Comparison of ENCODE assay signal across 12 cellular contexts in the genomic region with DNA sequence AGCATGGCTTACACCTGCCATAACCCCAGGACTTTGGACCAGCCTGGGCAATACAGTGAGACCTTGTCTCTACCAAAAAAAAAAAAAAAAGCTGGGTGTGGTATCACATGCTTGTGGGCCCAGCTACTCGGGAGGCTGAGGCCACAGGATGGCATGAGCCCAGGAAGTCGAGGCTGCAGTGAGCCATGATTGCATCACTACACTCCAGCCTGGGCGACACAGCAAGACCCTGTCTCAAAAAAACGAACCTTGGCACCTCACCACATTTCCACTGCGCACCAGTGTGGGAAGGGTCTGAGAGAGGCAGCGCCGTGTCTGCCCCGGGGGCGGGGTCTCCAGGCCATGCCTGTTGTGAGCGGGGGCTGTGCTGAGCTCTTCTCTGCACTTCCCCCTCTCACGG. TPM values are rescaled to one million over a fixed set of nuclear protein-coding genes. Genes with fewer than 3 reads are reported as not detected.
A peak's percentile ranks its signal among the peaks of the same experiment; 100 is the strongest.
DNase-seq lines count a peak whose midpoint lies in the region; ATAC-seq and TF ChIP-seq lines count a peak whose summit lies in the region.
"Had no signal": no experiment of that assay in that cellular context is flagged by ENCODE, and none has a peak within 500 bp of the region (broad histone marks: within the 10 kb centered on the region; RNA-seq: fewer than 3 reads in every experiment).

No MANE protein-coding gene starts in this region.

- no peak for ATAC-seq in CD4-positive, CD25-positive, alpha-beta regulatory T cell (ENCODE audit: low read depth in 2 of 2)
- no peak for ATAC-seq in activated CD8-positive, alpha-beta T cell treated with anti-CD3 and anti-CD28 coated beads for 36 hours
- ATAC-seq in mucosa of descending colon (peak; percentile 50), HG03354 (IDR thresholded peaks at IDR 0.05; ENCODE audit: poor library complexity, severe bottlenecking, unreplicated experiment) (no peak)

- H3K9me3 ChIP-seq in CD4-positive, CD25-positive, alpha-beta regulatory T cell (ENCODE audit: control insufficient read depth in 2 of 2, low read length in 2 of 2), result no peaks in the 10 kb centered on the region
- no peaks in the 10 kb centered on the region for H3K9me3 ChIP-seq in GM23248 (ENCODE audit: low read depth)
- no peaks in the 10 kb centered on the region for H3K9me3 ChIP-seq in mucosa of descending colon
- H3K9me3 ChIP-seq: left ventricle myocardium inferior had no signal

- CTCF ChIA-PET in activated CD8-positive, alpha-beta T cell treated with anti-CD3 and anti-CD28 coated beads for 36 hours (lab: Charles Lee), result interaction anchor here (0.9 to 1.0 kb wide), 2 partner anchors 12 to 116 kb away, joined by 3 to 4 read pairs; no protein-coding TSS in a partner anchor

- WGBS in GM23248 (ENCODE audit: low coverage in 1 of 2, low lambda C conversion rate in 2 of 2, missing lambda C conversion rate in 2 of 2), 2 experiments, result 57 to 61% methylated on average over 11 of the region's 11 CpGs
- 61 to 70% methylated on average over 10 to 11 of the region's 11 CpGs for WGBS in lower leg skin, 2 donors

- H3K36me3 Mint-ChIP-seq in CD4-positive, CD25-positive, alpha-beta regulatory T cell, result peaks cover 23% of the 10 kb centered on the region
- H3K36me3 Mint-ChIP-seq in activated CD8-positive, alpha-beta T cell treated with anti-CD3 and anti-CD28 coated beads for 36 hours (ENCODE audit: low read depth), result peaks cover 55% of the 10 kb centered on the region

- H3K9ac ChIP-seq in GM23248, result no peak overlapping the region

- TF ChIP-seq POLR2A in lower leg skin (IDR thresholded peaks at IDR 0.05), result no peak

- H3K9me3 Mint-ChIP-seq in CD4-positive, CD25-positive, alpha-beta regulatory T cell, result no peaks in the 10 kb centered on the region
- no peaks in the 10 kb centered on the region for H3K9me3 Mint-ChIP-seq in activated CD8-positive, alpha-beta T cell treated with anti-CD3 and anti-CD28 coated beads for 36 hours
- H3K9me3 Mint-ChIP-seq: activated naive CD4-positive, alpha-beta T cell treated with anti-CD3 and anti-CD28 coated beads, Interleukin-2, amount 50 U/mL, for 72 hours had no signal

- POLR2A ChIA-PET in activated CD8-positive, alpha-beta T cell treated with anti-CD3 and anti-CD28 coated beads for 36 hours (lab: Charles Lee), result interaction anchor here (0.8 to 1.2 kb wide), 3 partner anchors 14 to 16 kb away, joined by 3 to 5 read pairs (median 3); no protein-coding TSS in a partner anchor

- intact Hi-C loops in activated CD8-positive, alpha-beta T cell treated with anti-CD3 and anti-CD28 coated beads for 36 hours (cut with micrococcal nuclease), result loop anchor here (10.0 kb wide), 2 partner anchors 75 to 155 kb away; no protein-coding TSS in a partner anchor
- intact Hi-C loops in mucosa of descending colon (cut with DNase I, micrococcal nuclease), result no loop called here
- intact Hi-C loops in lower leg skin (cut with DNase I; ENCODE audit: low total_unique reads), result no loop called here

- peak in 1 of 3 donors; percentile 47 for DNase-seq in CD4-positive, CD25-positive, alpha-beta regulatory T cell
- DNase-seq in GM23248, result peak; percentile 47
- no peak for DNase-seq in activated CD8-positive, alpha-beta T cell treated with anti-CD3 and anti-CD28 coated beads for 36 hours
- DNase-seq in mucosa of descending colon, result peak; percentile 72 to 81 (median 77)
- DNase-seq in lower leg skin (ENCODE audit: low spot score in 2 of 2), result no peak
- DNase-seq in activated CD4-positive, CD25-positive, alpha-beta regulatory T cell treated with anti-CD3 and anti-CD28 coated beads, Interleukin-2, amount 50 U/mL, for 72 hours, result no peak
- DNase-seq: Calu3, cerebellar nuclear complex, left ventricle myocardium inferior, NCI-H1048 had no signal

- no peak overlapping the region for H3K27ac ChIP-seq in CD4-positive, CD25-positive, alpha-beta regulatory T cell (ENCODE audit: insufficient read depth, low read length, poor library complexity, severe bottlenecking)
- H3K27ac ChIP-seq in GM23248, result no peak overlapping the region
- H3K27ac ChIP-seq: left ventricle myocardium inferior had no signal

- H3K4me2 ChIP-seq in GM23248 (ENCODE audit: unreplicated experiment), result no peak overlapping the region

- H3K27ac Mint-ChIP-seq in CD4-positive, CD25-positive, alpha-beta regulatory T cell, result peak overlapping the region in 2 of 3 donors; percentile 85 to 99
- peak overlapping the region; percentile 36 for H3K27ac Mint-ChIP-seq in activated CD8-positive, alpha-beta T cell treated with anti-CD3 and anti-CD28 coated beads for 36 hours

- H3K27me3 Mint-ChIP-seq in CD4-positive, CD25-positive, alpha-beta regulatory T cell, result no peaks in the 10 kb centered on the region
- no peaks in the 10 kb centered on the region for H3K27me3 Mint-ChIP-seq in activated CD8-positive, alpha-beta T cell treated with anti-CD3 and anti-CD28 coated beads for 36 hours

- no peak overlapping the region for H3K4me3 ChIP-seq in CD4-positive, CD25-positive, alpha-beta regulatory T cell (ENCODE audit: low read depth, low read length)
- H3K4me3 ChIP-seq in GM23248 (no peak overlapping the region), mucosa of descending colon (no peak overlapping the region), lower leg skin (ENCODE audit: low read depth, poor library complexity, severe bottlenecking) (no peak overlapping the region)
- H3K4me3 ChIP-seq: left ventricle myocardium inferior had no signal

- peaks cover 48% of the 10 kb centered on the region for H3K79me2 ChIP-seq in GM23248 (ENCODE audit: insufficient read depth)

- no peak overlapping the region for H3K4me3 Mint-ChIP-seq in CD4-positive, CD25-positive, alpha-beta regulatory T cell
- no peak overlapping the region for H3K4me3 Mint-ChIP-seq in activated CD8-positive, alpha-beta T cell treated with anti-CD3 and anti-CD28 coated beads for 36 hours

- no peaks in the 10 kb centered on the region for H3K27me3 ChIP-seq in CD4-positive, CD25-positive, alpha-beta regulatory T cell (ENCODE audit: control insufficient read depth, insufficient read depth, low read length)
- H3K27me3 ChIP-seq in GM23248 (replicated peaks; ENCODE audit: insufficient read depth), result no peaks in the 10 kb centered on the region

- H2AFZ ChIP-seq in GM23248, result no peak overlapping the region

- H3K4me1 Mint-ChIP-seq in CD4-positive, CD25-positive, alpha-beta regulatory T cell, result peaks cover 6 to 63% (median 36%) of the 10 kb centered on the region in 4 donors
- H3K4me1 Mint-ChIP-seq in activated CD8-positive, alpha-beta T cell treated with anti-CD3 and anti-CD28 coated beads for 36 hours (ENCODE audit: low read depth), result peaks cover 65% of the 10 kb centered on the region

- H3K4me1 ChIP-seq in CD4-positive, CD25-positive, alpha-beta regulatory T cell (ENCODE audit: control insufficient read depth, insufficient read depth, low read length, poor library complexity, severe bottlenecking), result peaks cover 55% of the 10 kb centered on the region
- peaks cover 3% of the 10 kb centered on the region; the same call in 1 of the 2 replicates for H3K4me1 ChIP-seq in GM23248 (ENCODE audit: insufficient read depth)
- peaks cover 58% of the 10 kb centered on the region for H3K4me1 ChIP-seq in mucosa of descending colon (ENCODE audit: low read depth)

- no peaks in the 10 kb centered on the region for H4K20me1 ChIP-seq in GM23248 (ENCODE audit: insufficient read depth)

- H3K9me2 ChIP-seq in GM23248 (ENCODE audit: insufficient read depth), result no peaks in the 10 kb centered on the region

- in situ Hi-C loops in GM23248 (cut with MboI), result no loop called here

- H3K36me3 ChIP-seq in CD4-positive, CD25-positive, alpha-beta regulatory T cell (ENCODE audit: control insufficient read depth, insufficient read depth, low read length), result peaks cover 44% of the 10 kb centered on the region
- H3K36me3 ChIP-seq in GM23248 (ENCODE audit: low read depth) (no peaks in the 10 kb centered on the region), mucosa of descending colon (ENCODE audit: low read depth) (peaks cover 4% of the 10 kb centered on the region)

- no peak for TF ChIP-seq CTCF in activated CD8-positive, alpha-beta T cell treated with anti-CD3 and anti-CD28 coated beads for 36 hours (IDR thresholded peaks at IDR 0.05)
- TF ChIP-seq CTCF in mucosa of descending colon (IDR thresholded peaks at IDR 0.05) (no peak), lower leg skin (IDR thresholded peaks at IDR 0.05) (no peak)

- no peaks in the 10 kb centered on the region for H3F3A ChIP-seq in GM23248 (ENCODE audit: insufficient read depth)

RNA-seq across cellular contexts. Expression of gene ACSF3, which starts 6.3 kb away (rescaled TPM):
- 56.3 TPM for total RNA-seq in CD4-positive, CD25-positive, alpha-beta regulatory T cell
- 10 to 100 TPM; 24.1 to 32.8 (median 27.8) TPM for polyA plus RNA-seq in CD4-positive, CD25-positive, alpha-beta regulatory T cell
- 17.1 and 26.7 TPM in 2 replicates for total RNA-seq in GM23248 (2014; rRNA removed; shearing (Covaris generic))
- 15.2 and 15.9 TPM in 2 replicates for polyA plus RNA-seq in GM23248 (2016; fragmentation: Nextera tagmentation; extraction: Ambion mirVana)
- total RNA-seq in activated CD8-positive, alpha-beta T cell treated with anti-CD3 and anti-CD28 coated beads for 36 hours, result 10 to 100 TPM; 44.6 to 45.9 TPM
- total RNA-seq in mucosa of descending colon, result 10 to 100 TPM; 44.7 to 77.8 (median 49.6) TPM
- 10 to 100 TPM; 22.7 to 42.3 (median 34.4) TPM for total RNA-seq in lower leg skin

Comparison
In these comparisons a context has a peak if more than half of its experiments do, and no peak if none do; other contexts are left out.
1. DNase-seq: peak in GM23248 (single experiment) and mucosa of descending colon (3 of 3); none in activated CD8-positive, alpha-beta T cell treated with anti-CD3 and anti-CD28 coated beads for 36 hours (single experiment), lower leg skin (0 of 2) and activated CD4-positive, CD25-positive, alpha-beta regulatory T cell treated with anti-CD3 and anti-CD28 coated beads, Interleukin-2, amount 50 U/mL, for 72 hours (single experiment).